25 cellular contexts compared by ENCODE assay signal in genomic region chr16:55392701-55393100, GRCh38.
"Had no signal": no experiment of that assay in that cellular context is flagged by ENCODE, and none has a peak within 500 bp of the region (broad histone marks: within the 10 kb centered on the region; RNA-seq: fewer than 3 reads in every experiment).

No MANE protein-coding gene starts in this region.

- H3K36me3 ChIP-seq: thyroid gland, uterus had no signal

- H3K4me3 Mint-ChIP-seq: activated CD4-positive, alpha-beta T cell treated with anti-CD3 and anti-CD28 coated beads, Interleukin-2, amount 10 ng/mL, durations not matched to agents 24 days and 14 days; activated CD8-positive, alpha-beta T cell treated with anti-CD3 and anti-CD28 coated beads for 36 hours; activated naive CD4-positive, alpha-beta T cell treated with anti-CD3 and anti-CD28 coated beads for 36 hours; brain; endodermal cell; nephron progenitor cell had no signal

- ATAC-seq: activated CD8-positive, alpha-beta T cell treated with anti-CD3 and anti-CD28 coated beads for 36 hours had no signal

- H3K9me3 Mint-ChIP-seq: activated CD4-positive, alpha-beta T cell treated with anti-CD3 and anti-CD28 coated beads, Interleukin-2, amount 10 ng/mL, durations not matched to agents 24 days and 14 days; activated CD8-positive, alpha-beta T cell treated with anti-CD3 and anti-CD28 coated beads for 36 hours; activated naive CD4-positive, alpha-beta T cell treated with anti-CD3 and anti-CD28 coated beads for 36 hours; activated T-helper 2 cell treated with anti-CD3 and anti-CD28 coated beads, Interferon-gamma antibody, Interleukin-2, Interleukin-4, amounts not matched to agents 10 μg/mL and 5 μg/mL and 100 μg/mL, durations not matched to agents 14 hours and 24 hours and 36 hours; endodermal cell; nephron progenitor cell had no signal

- H3K27me3 Mint-ChIP-seq: activated CD4-positive, alpha-beta T cell treated with anti-CD3 and anti-CD28 coated beads, Interleukin-2, amount 10 ng/mL, durations not matched to agents 24 days and 14 days had no signal

- H3K36me3 Mint-ChIP-seq: brain had no signal

- H3K4me1 Mint-ChIP-seq: activated CD4-positive, alpha-beta T cell treated with anti-CD3 and anti-CD28 coated beads, Interleukin-2, amount 10 ng/mL, durations not matched to agents 24 days and 14 days; endodermal cell had no signal

- H3K9me3 ChIP-seq: thyroid gland, uterus had no signal

- DNase-seq: activated CD4-positive, alpha-beta T cell treated with anti-CD3 and anti-CD28 coated beads, Interleukin-2, amount 10 ng/mL, durations not matched to agents 24 days and 14 days; activated CD4-positive, CD25-positive, alpha-beta regulatory T cell; activated CD8-positive, alpha-beta T cell treated with anti-CD3 and anti-CD28 coated beads for 36 hours; activated naive CD4-positive, alpha-beta T cell treated with anti-CD3 and anti-CD28 coated beads for 36 hours; activated T-cell treated with anti-CD3 and anti-CD28 coated beads, Interleukin-2, amount 50 U/mL, for 1 hour; central memory CD4-positive, alpha-beta T cell; endodermal cell; erythroblast; hippocampal formation; nephron progenitor cell; nucleus accumbens; posterior cingulate gyrus; retina; stimulated activated CD4-positive, alpha-beta T cell treated with anti-CD3 and anti-CD28 coated beads, Interleukin-12 subunit alpha, Interleukin-12 subunit beta, amount 100 ng/mL, for 4 hours; stimulated activated CD4-positive, alpha-beta T cell treated with anti-CD3 and anti-CD28 coated beads, Interleukin-1b, Interleukin-23, amount 100 ng/mL, for 48 hours; stimulated activated CD8-positive, alpha-beta memory T cell treated with anti-CD3 and anti-CD28 coated beads, Interleukin-4, amount 100 ng/mL, for 48 hours; stimulated activated naive CD4-positive, alpha-beta T cell; T-helper 1 cell; T1000; thyroid gland; uterus had no signal

- H3K4me3 ChIP-seq: thyroid gland, uterus had no signal

- H3K27ac Mint-ChIP-seq: activated CD4-positive, alpha-beta T cell treated with anti-CD3 and anti-CD28 coated beads, Interleukin-2, amount 10 ng/mL, durations not matched to agents 24 days and 14 days; activated CD8-positive, alpha-beta T cell treated with anti-CD3 and anti-CD28 coated beads for 36 hours; activated naive CD4-positive, alpha-beta T cell treated with anti-CD3 and anti-CD28 coated beads for 36 hours; activated T-helper 2 cell treated with anti-CD3 and anti-CD28 coated beads, Interferon-gamma antibody, Interleukin-2, Interleukin-4, amounts not matched to agents 10 μg/mL and 5 μg/mL and 100 μg/mL, durations not matched to agents 14 hours and 24 hours and 36 hours; endodermal cell; nephron progenitor cell had no signal

- H3K4me1 ChIP-seq: uterus had no signal

- H3K27me3 ChIP-seq: thyroid gland, uterus had no signal

- H3K27ac ChIP-seq: thyroid gland, uterus had no signal

- FAIRE-seq: colon, islet of Langerhans had no signal
